1 cellular context compared by ENCODE assay signal in genomic region chr18:13112982-13113381, GRCh38.
A peak's percentile ranks its signal among the peaks of the same experiment; 100 is the strongest.
TF ChIP-seq lines count a peak whose summit lies in the region.

No MANE protein-coding gene starts in this region.

TF ChIP-seq in HepG2, 621 proteins besides CTCF, POLR2A, EP300 and RAD21 (continued from another document and continues in another):
- TF ChIP-seq TCF7 (IDR thresholded peaks at IDR 0.05; ENCODE audit: low read depth) (no peak), MAX (IDR thresholded peaks at IDR 0.05) (peak; percentile 37; the same call in 1 of the 2 replicates), BCLAF1 (IDR thresholded peaks at IDR 0.05) (no peak), ZNF431 (CRISPR knock-in tag; IDR thresholded peaks at IDR 0.05; ENCODE audit: borderline replicate concordance, low read depth) (no peak), ZBTB1 (CRISPR knock-in tag; IDR thresholded peaks at IDR 0.05; ENCODE audit: borderline replicate concordance) (no peak), RXRB (CRISPR knock-in tag; IDR thresholded peaks at IDR 0.05; ENCODE audit: borderline replicate concordance) (peak; percentile 38; the same call in 1 of the 2 replicates), KDM5B (CRISPR knock-in tag; IDR thresholded peaks at IDR 0.05; ENCODE audit: borderline replicate concordance) (no peak), HOXA3 (CRISPR knock-in tag; IDR thresholded peaks at IDR 0.05) (0 out of 2 replicates have a peak, but pooled peaks have one; percentile 21), XBP1 (CRISPR knock-in tag; IDR thresholded peaks at IDR 0.05) (no peak), NFRKB (IDR thresholded peaks at IDR 0.05) (no peak), SP140L (CRISPR knock-in tag; IDR thresholded peaks at IDR 0.05; ENCODE audit: borderline replicate concordance) (no peak), ZNF451 (CRISPR knock-in tag; IDR thresholded peaks at IDR 0.05) (no peak), SOX13 (IDR thresholded peaks at IDR 0.05) (no peak), SOX13 (CRISPR knock-in tag; conservative IDR thresholded peaks at IDR 0.05 in 1 of 2, IDR thresholded peaks at IDR 0.05 in 1 of 2) (0 out of 4 replicates have a peak, but pooled peaks of 1 of the 2 experiments have one; percentile 13), NAIF1 (CRISPR knock-in tag; IDR thresholded peaks at IDR 0.05; ENCODE audit: borderline replicate concordance) (no peak), UBTF (CRISPR knock-in tag; IDR thresholded peaks at IDR 0.05) (peak; percentile 26; the same call in 1 of the 2 replicates), ZNF790 (CRISPR knock-in tag; IDR thresholded peaks at IDR 0.05; ENCODE audit: borderline replicate concordance) (no peak), ZNF317 (CRISPR knock-in tag; IDR thresholded peaks at IDR 0.05) (no peak), ZNF652 (CRISPR knock-in tag; IDR thresholded peaks at IDR 0.05; ENCODE audit: borderline replicate concordance, low read depth) (no peak), ZNF703 (CRISPR knock-in tag; IDR thresholded peaks at IDR 0.05; ENCODE audit: borderline replicate concordance) (no peak), ZFP90 (CRISPR knock-in tag; IDR thresholded peaks at IDR 0.05; ENCODE audit: borderline replicate concordance) (no peak), KLF13 (CRISPR knock-in tag; IDR thresholded peaks at IDR 0.05) (no peak), SMC3 (IDR thresholded peaks at IDR 0.05; ENCODE audit: low read length) (peak; percentile 85), NRL (CRISPR knock-in tag; IDR thresholded peaks at IDR 0.05; ENCODE audit: borderline replicate concordance) (no peak), ZBTB8A (CRISPR knock-in tag; IDR thresholded peaks at IDR 0.05; ENCODE audit: borderline replicate concordance, low read depth) (no peak), CBFB (CRISPR knock-in tag; IDR thresholded peaks at IDR 0.05) (no peak), FOSL2 (CRISPR knock-in tag; IDR thresholded peaks at IDR 0.05) (0 out of 2 replicates have a peak, but pooled peaks have one; percentile 19), KLF11 (CRISPR knock-in tag; IDR thresholded peaks at IDR 0.05) (no peak), ZNF687 (CRISPR knock-in tag; IDR thresholded peaks at IDR 0.05) (peak; percentile 55), CSRNP2 (CRISPR knock-in tag; conservative IDR thresholded peaks at IDR 0.05; ENCODE audit: low read depth) (no peak), ZBTB7A (CRISPR knock-in tag; IDR thresholded peaks at IDR 0.05) (no peak), GPN1 (CRISPR knock-in tag; IDR thresholded peaks at IDR 0.05; ENCODE audit: borderline replicate concordance) (no peak), ZBTB3 (CRISPR knock-in tag; IDR thresholded peaks at IDR 0.05; ENCODE audit: borderline replicate concordance, low read depth) (no peak), ZNF501 (CRISPR knock-in tag; IDR thresholded peaks at IDR 0.05) (no peak), MATR3 (CRISPR knock-in tag; IDR thresholded peaks at IDR 0.05) (no peak), XRCC5 (optimal IDR thresholded peaks at IDR 0.05; ENCODE audit: low read length) (peak; percentile 59), MNT (IDR thresholded peaks at IDR 0.05) (no peak), ZNF234 (CRISPR knock-in tag; conservative IDR thresholded peaks at IDR 0.05) (no peak), E2F5 (CRISPR knock-in tag; conservative IDR thresholded peaks at IDR 0.05) (no peak), ZSCAN30 (CRISPR knock-in tag; IDR thresholded peaks at IDR 0.05) (no peak), NKX3-1 (CRISPR knock-in tag; IDR thresholded peaks at IDR 0.05) (no peak), ATF3 (CRISPR knock-in tag; IDR thresholded peaks at IDR 0.05) (no peak), ATAD3A (CRISPR knock-in tag; IDR thresholded peaks at IDR 0.05) (no peak), DDIT3 (CRISPR knock-in tag; IDR thresholded peaks at IDR 0.05) (no peak), ERF (CRISPR knock-in tag; IDR thresholded peaks at IDR 0.05) (0 out of 2 replicates have a peak, but pooled peaks have one; percentile 33), ZNF235 (CRISPR knock-in tag; IDR thresholded peaks at IDR 0.05; ENCODE audit: borderline replicate concordance) (no peak), STAG1 (CRISPR knock-in tag; IDR thresholded peaks at IDR 0.05) (peak; percentile 88), CHCHD3 (CRISPR knock-in tag; IDR thresholded peaks at IDR 0.05) (no peak), ARID4A (CRISPR knock-in tag; IDR thresholded peaks at IDR 0.05; ENCODE audit: borderline replicate concordance) (no peak; the same call in 1 of the 2 replicates), MIER3 (CRISPR knock-in tag; IDR thresholded peaks at IDR 0.05; ENCODE audit: borderline replicate concordance) (no peak), ZNF615 (CRISPR knock-in tag; IDR thresholded peaks at IDR 0.05; ENCODE audit: borderline replicate concordance) (no peak)
